ENCODE assay signal across 8 cellular contexts in the genomic region with DNA sequence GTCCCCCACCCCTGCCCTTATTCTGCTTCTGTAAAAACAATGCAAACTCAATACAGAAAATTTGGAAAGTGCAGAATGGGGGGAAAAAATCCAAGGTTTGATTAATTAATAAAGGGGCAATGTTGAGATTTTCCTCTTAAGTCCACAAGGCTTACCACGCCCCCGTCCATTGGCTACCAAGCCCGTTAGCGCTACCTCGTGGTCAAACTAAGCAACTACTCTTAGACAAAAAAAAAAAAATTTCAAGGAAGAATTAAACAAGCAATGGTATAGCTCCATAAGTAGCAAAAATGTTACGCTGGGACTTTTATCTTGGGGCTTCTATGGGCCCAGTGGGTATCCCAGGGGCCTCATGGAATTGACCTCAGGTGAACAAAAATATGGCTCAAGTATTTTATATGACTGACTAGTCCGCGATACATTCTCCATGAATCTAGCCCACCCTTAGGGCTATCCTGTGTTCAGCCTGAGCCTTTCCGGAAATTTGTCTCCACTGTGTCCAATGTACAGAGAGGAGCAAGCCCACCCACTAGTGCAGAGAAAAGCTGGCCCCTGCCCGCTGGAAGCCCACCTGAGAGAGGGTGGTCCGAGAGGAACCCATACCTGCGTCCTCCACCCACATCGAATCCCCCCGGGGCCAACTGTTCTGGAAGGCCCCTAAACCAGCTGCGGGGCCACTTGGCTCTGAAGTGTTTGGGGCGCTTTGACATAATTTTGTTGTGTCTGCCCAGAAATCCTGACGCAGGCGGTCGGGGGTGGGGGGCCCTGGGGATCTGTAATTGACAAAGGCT. TPM values are rescaled to one million over a fixed set of nuclear protein-coding genes. Genes with fewer than 3 reads are reported as not detected.
DNase-seq lines count a peak whose midpoint lies in the region; ATAC-seq, FAIRE-seq and TF ChIP-seq lines count a peak whose summit lies in the region.

No MANE protein-coding gene starts in this region.

- H3K9ac ChIP-seq in SU-DHL-6 (ENCODE audit: low read length) (no peak overlapping the region), K562 (ENCODE audit: insufficient read depth in 1 of 2, low read depth in 2 of 2, low read length in 2 of 2) (no peak overlapping the region; a peak in 1 of 4 replicates)

- peak; percentile 80 for ATAC-seq in K562
- ATAC-seq in HG03095 (IDR thresholded peaks at IDR 0.05; ENCODE audit: unreplicated experiment), result no peak
- ATAC-seq in HG03469 (IDR thresholded peaks at IDR 0.05; ENCODE audit: unreplicated experiment), result no peak

- H2AFZ ChIP-seq in SU-DHL-6 (ENCODE audit: low read depth, low read length, severe bottlenecking) (no peak overlapping the region), K562 (ENCODE audit: low read depth, low read length) (0 out of 2 replicates have a peak overlapping the region, but pooled peaks have one; percentile 19)

- no peak for TF ChIP-seq POLR2A in K562 (conservative IDR thresholded peaks at IDR 0.05)
- TF ChIP-seq POLR2A in spleen (IDR thresholded peaks at IDR 0.05), result no peak

- in situ Hi-C loops in K562 (cut with MboI), result loop anchor here (10.0 kb wide), 2 partner anchors 257 to 367 kb away; partner anchors contain the start of genes CSHL1, GH1 and ICAM2

- CTCF ChIA-PET in K562 (lab: Yijun Ruan, JAX; ENCODE audit: low intra/inter-chr PET ratio), result interaction anchor here (0.7 to 1.4 kb wide), 11 partner anchors 65 to 510 kb away, joined by 3 to 6 read pairs (median 3); partner anchors contain the start of gene GH1

- H3K9me3 ChIP-seq in SU-DHL-6 (ENCODE audit: insufficient read depth, low read length) (no peaks in the 10 kb centered on the region), K562 (replicated peaks; ENCODE audit: control insufficient read depth, insufficient read depth, low read depth, low read length) (no peaks in the 10 kb centered on the region), spleen (no peaks in the 10 kb centered on the region)

- BruUV-seq in K562 (replicated peaks; lab: Mats Ljungman, UMichigan), result no TSS peak

- H4K20me1 ChIP-seq in SU-DHL-6 (ENCODE audit: low read depth, low read length) (no peaks in the 10 kb centered on the region), K562 (replicated peaks; ENCODE audit: control insufficient read depth, insufficient read depth, low read length) (no peaks in the 10 kb centered on the region)

- 37% methylated on average over 19 of the region's 19 CpGs for WGBS in K562 (ENCODE audit: insufficient coverage, low coverage, missing lambda C conversion rate)
- 40 to 54% (median 47%) methylated on average over 17 to 19 of the region's 19 CpGs for WGBS in spleen, 5 donors

- no peak overlapping the region for H3K27ac ChIP-seq in SU-DHL-6 (ENCODE audit: low read depth, low read length)
- H3K27ac ChIP-seq in K562 (ENCODE audit: extremely low read depth, low read depth, low read length), result no peak overlapping the region
- H3K27ac ChIP-seq in spleen, result peak overlapping the region in 5 of 8 donors; percentile 19 to 70 (median 62)

- H3K9me2 ChIP-seq in SU-DHL-6 (replicated peaks; ENCODE audit: insufficient read depth, low read length), result no peaks in the 10 kb centered on the region

- TF ChIP-seq RAD21 in K562 (CRISPR knock-in tag; conservative IDR thresholded peaks at IDR 0.05 in 1 of 2, IDR thresholded peaks at IDR 0.05 in 1 of 2), result peak; percentile 84

- TF ChIP-seq EP300 in K562 (IDR thresholded peaks at IDR 0.05; ENCODE audit: low read length), result no peak

- H3K4me1 ChIP-seq in K562 (replicated peaks in 1 of 2; ENCODE audit: control insufficient read depth in 2 of 2, insufficient read depth in 2 of 2, low read length in 2 of 2) (peaks cover 0 to 3% of the 10 kb centered on the region in 2 experiments; a peak in 1 of 5 replicates), spleen (peaks cover 0 to 32% (median 23%) of the 10 kb centered on the region in 6 donors)

- intact Hi-C loops in K562 (cut with micrococcal nuclease), result loop anchor here (2.0 to 10.0 kb wide), 6 partner anchors 65 to 367 kb away; partner anchors contain the start of genes CSHL1, ERN1 and GH1
- intact Hi-C loops in spleen (cut with DNase I; ENCODE audit: low total_unique reads), result loop anchor here (5.0 kb wide), 1 partner anchor 135 kb away; no protein-coding TSS in a partner anchor

- H3K36me3 ChIP-seq in SU-DHL-6 (ENCODE audit: low read length) (no peaks in the 10 kb centered on the region), K562 (ENCODE audit: control insufficient read depth, insufficient read depth, low read length) (no peaks in the 10 kb centered on the region), spleen (no peaks in the 10 kb centered on the region)

- H3F3A ChIP-seq in SU-DHL-6 (ENCODE audit: insufficient read depth), result no peaks in the 10 kb centered on the region

- DNase-seq in GM10266 (ENCODE audit: extremely low spot score) (peak; percentile 59), NCI-H1436 treated with DMSO at 0.1 percent for 48 hours (lab: John Stamatoyannopoulos, UW) (peak; percentile 11), K562 (ENCODE audit: extremely low read depth in 1 of 4, low spot score in 3 of 4) (peak; percentile 73 to 81 (median 80)), hypothalamus (lab: John Stamatoyannopoulos, UW) (peak in 28 of 51 donors; percentile 2 to 56 (median 20)), spleen (peak; percentile 80)

- peak; percentile 92 for FAIRE-seq in K562 (lab: Jason Lieb, UNC)

- peak; percentile 58 for TF ChIP-seq CTCF in GM10266 (IDR thresholded peaks at IDR 0.05; ENCODE audit: control insufficient read depth, insufficient read depth, low read depth, missing control alignments)
- TF ChIP-seq CTCF in SU-DHL-6 (IDR thresholded peaks at IDR 0.05; ENCODE audit: insufficient read depth, low read length, poor library complexity, severe bottlenecking), result peak; percentile 68
- peak; percentile 79 to 92 (median 88) for TF ChIP-seq CTCF in K562 (IDR thresholded peaks at IDR 0.05 in 2 of 3, conservative IDR thresholded peaks at IDR 0.05 in 1 of 3; ENCODE audit: insufficient read depth in 2 of 3, low read depth in 1 of 3, low read length in 3 of 3)
- peak; percentile 27 to 80 (median 69) for TF ChIP-seq CTCF in spleen (IDR thresholded peaks at IDR 0.05 in 8 of 11, conservative IDR thresholded peaks at IDR 0.05 in 3 of 11)

- H3K27me3 ChIP-seq in SU-DHL-6 (ENCODE audit: low read length), result no peaks in the 10 kb centered on the region
- no peaks in the 10 kb centered on the region for H3K27me3 ChIP-seq in K562 (ENCODE audit: control insufficient read depth in 2 of 2, insufficient read depth in 2 of 2, low read length in 2 of 2)
- no peaks in the 10 kb centered on the region for H3K27me3 ChIP-seq in spleen (replicated peaks in 1 of 7)

- no peak overlapping the region for H3K4me2 ChIP-seq in SU-DHL-6 (ENCODE audit: low read depth, low read length, poor library complexity, severe bottlenecking)
- H3K4me2 ChIP-seq in K562 (ENCODE audit: insufficient read depth, low read length), result no peak overlapping the region

- no peaks in the 10 kb centered on the region for H3K9me1 ChIP-seq in K562 (ENCODE audit: control insufficient read depth, insufficient read depth, low read length)

- POLR2A ChIA-PET in K562 (lab: Yijun Ruan, JAX), result interaction anchor here (0.8 to 1.2 kb wide), 4 partner anchors 13 to 363 kb away, joined by 3 read pairs; partner anchors contain the start of gene GH1

- H3K4me3 ChIP-seq in SU-DHL-6 (ENCODE audit: insufficient read depth, low read length, poor library complexity, severe bottlenecking) (no peak overlapping the region), K562 (no peak overlapping the region), spleen (peak overlapping the region in 1 of 8 donors; percentile 21)

- H3K79me2 ChIP-seq in SU-DHL-6 (ENCODE audit: insufficient read depth, low read length), result no peaks in the 10 kb centered on the region
- no peaks in the 10 kb centered on the region for H3K79me2 ChIP-seq in K562 (ENCODE audit: control insufficient read depth, insufficient read depth, low read length)

TF ChIP-seq in K562, 482 proteins besides CTCF, POLR2A, EP300 and RAD21 (continues in another document):
- TF ChIP-seq RAD51 (IDR thresholded peaks at IDR 0.05; ENCODE audit: borderline replicate concordance, low read depth), result no peak
- TF ChIP-seq U2AF1 (optimal IDR thresholded peaks at IDR 0.05; ENCODE audit: low read depth, low read length), result no peak
- no peak for TF ChIP-seq DMBX1 (CRISPR knock-in tag; IDR thresholded peaks at IDR 0.05; ENCODE audit: borderline replicate concordance)
- no peak for TF ChIP-seq OTX1 (CRISPR knock-in tag; IDR thresholded peaks at IDR 0.05)
- TF ChIP-seq, protein P1, sequence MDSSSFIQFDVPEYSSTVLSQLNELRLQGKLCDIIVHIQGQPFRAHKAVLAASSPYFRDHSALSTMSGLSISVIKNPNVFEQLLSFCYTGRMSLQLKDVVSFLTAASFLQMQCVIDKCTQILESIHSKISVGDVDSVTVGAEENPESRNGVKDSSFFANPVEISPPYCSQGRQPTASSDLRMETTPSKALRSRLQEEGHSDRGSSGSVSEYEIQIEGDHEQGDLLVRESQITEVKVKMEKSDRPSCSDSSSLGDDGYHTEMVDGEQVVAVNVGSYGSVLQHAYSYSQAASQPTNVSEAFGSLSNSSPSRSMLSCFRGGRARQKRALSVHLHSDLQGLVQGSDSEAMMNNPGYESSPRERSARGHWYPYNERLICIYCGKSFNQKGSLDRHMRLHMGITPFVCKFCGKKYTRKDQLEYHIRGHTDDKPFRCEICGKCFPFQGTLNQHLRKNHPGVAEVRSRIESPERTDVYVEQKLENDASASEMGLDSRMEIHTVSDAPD (CRISPR knock-in tag; IDR thresholded peaks at IDR 0.05), result no peak
- TF ChIP-seq NFIC (IDR thresholded peaks at IDR 0.05), result no peak
- TF ChIP-seq RBM39 (optimal IDR thresholded peaks at IDR 0.05; ENCODE audit: low read depth, low read length), result no peak

RNA-seq across cellular contexts. Expression of gene TEX2, which starts 19.1 kb away (rescaled TPM):
- total RNA-seq in K562 (2011; cell fraction: chromatin; rRNA removed; ENCODE audit: low replicate concordance), result 44.0 and 59.0 TPM in 2 replicates
- 27.0 and 29.3 TPM in 2 replicates for total RNA-seq in K562 (2011; cell fraction: nucleolus; rRNA removed)
- total RNA-seq in K562 (2011; cell fraction: nucleoplasm; rRNA removed), result 38.6 and 52.3 TPM in 2 replicates
- total RNA-seq in K562 (2014; rRNA removed) (19.8 and 23.9 TPM in 2 replicates), K562 (2014; rRNA removed; fragmentation: Illumina TruSeq; extraction: Trizol) (17.5 and 17.7 TPM in 2 replicates), K562 (2015; rRNA removed; fragmentation: Illumina TruSeq; extraction: Trizol) (17.7 and 18.1 TPM in 2 replicates), K562 (2021) (24.5 and 27.6 TPM in 2 replicates), spleen (10 to 100 TPM; 22.3 to 44.5 (median 33.4) TPM)
- polyA plus RNA-seq in K562 (2011; rRNA removed) (15.2 and 19.3 TPM in 2 replicates), K562 (2014; fragmentation: Illumina TruSeq; extraction: Trizol) (23.6 and 27.6 TPM in 2 replicates), K562 (2014; fragmentation: Nextera tagmentation; extraction: Ambion mirVana) (1 to 10 TPM; 4.1 to 4.8 TPM), K562 (2014; rRNA removed) (18.4 and 20.2 TPM in 2 replicates), spleen (1 to 10 TPM; 3.0 to 6.7 (median 3.9) TPM)
- polyA plus RNA-seq in K562 (2011; cell fraction: cytosol; rRNA removed), result 12.2 and 12.8 TPM in 2 replicates
- polyA plus RNA-seq in K562 (2011; cell fraction: nucleus; rRNA removed), result 22.0 and 25.0 TPM in 2 replicates
- polyA plus RNA-seq in K562 (2012), result 9.8 and 13.7 TPM in 2 replicates
- 28.0 and 31.6 TPM in 2 replicates for polyA minus RNA-seq in K562 (2011; rRNA and poly(A)+ RNA removed)
- polyA minus RNA-seq in K562 (2011; cell fraction: cytosol; rRNA and poly(A)+ RNA removed), result 9.4 and 13.2 TPM in 2 replicates
- 22.8 and 23.2 TPM in 2 replicates for polyA minus RNA-seq in K562 (2011; cell fraction: nucleus; rRNA and poly(A)+ RNA removed)

Comparison
In these comparisons a context has a peak if more than half of its experiments do, and no peak if none do; other contexts are left out.
1. DNase-seq: peak in every context shown above with its lines; median percentile 80 in K562; 80 in spleen; 59 in GM10266; 20 in hypothalamus; 11 in NCI-H1436 treated with DMSO at 0.1 percent for 48 hours.
2. H3K27ac ChIP-seq: peak in spleen (5 of 8); none in SU-DHL-6 (single experiment) and K562 (single experiment).
3. Peak in every context shown above with its lines, with median percentiles within 50 percentile points of each other: CTCF ChIP-seq.